19 cellular contexts compared by ENCODE assay signal in genomic region chr7:45714521-45714820, GRCh38.
A peak's percentile ranks its signal among the peaks of the same experiment; 100 is the strongest.
DNase-seq lines count a peak whose midpoint lies in the region; ATAC-seq and TF ChIP-seq lines count a peak whose summit lies in the region.
"Had no signal": no experiment of that assay in that cellular context is flagged by ENCODE, and none has a peak within 500 bp of the region (broad histone marks: within the 10 kb centered on the region; RNA-seq: fewer than 3 reads in every experiment).

No MANE protein-coding gene starts in this region.

- in situ Hi-C loops in Panc1 (cut with HindIII; ENCODE audit: low pct_unique_long_range_greater_than_20kb, low sequenced_read_pairs) = no loop called here

- H3K4me1 ChIP-seq in Panc1 (ENCODE audit: control insufficient read depth, insufficient read depth, low read length) (no peaks in the 10 kb centered on the region), lung (ENCODE audit: control insufficient read depth in 2 of 2, insufficient read depth in 2 of 2, low read length in 2 of 2) (peaks cover 0 to 6% of the 10 kb centered on the region in 2 donors), upper lobe of right lung (no peaks in the 10 kb centered on the region)
- H3K4me1 ChIP-seq: A549, BE2C had no signal

- no peaks in the 10 kb centered on the region for H3K9me3 ChIP-seq in Panc1 (ENCODE audit: control insufficient read depth, insufficient read depth, low read depth, low read length)
- H3K9me3 ChIP-seq in lung (ENCODE audit: control insufficient read depth in 2 of 2, insufficient read depth in 1 of 2, low read length in 1 of 2) = no peaks in the 10 kb centered on the region
- no peaks in the 10 kb centered on the region for H3K9me3 ChIP-seq in upper lobe of right lung
- H3K9me3 ChIP-seq: A549; BE2C; BLaER1 treated with 17β-estradiol and CSF1 and Interleukin-3, amounts not matched to agents 10 nM and 100 nM had no signal

- ATAC-seq in Panc1 (peak; percentile 36; the same call in 1 of the 2 replicates), lung (ENCODE audit: insufficient read depth, low FRiP score) (no peak), upper lobe of right lung (no peak), HG02642 (IDR thresholded peaks at IDR 0.05; ENCODE audit: poor library complexity, unreplicated experiment) (no peak)
- ATAC-seq: GM23338 had no signal

- BruUV-seq in Panc1 (replicated peaks; lab: Mats Ljungman, UMichigan) = no TSS peak

- TF ChIP-seq CTCF in Panc1 (IDR thresholded peaks at IDR 0.05) (no peak), lung (IDR thresholded peaks at IDR 0.05; ENCODE audit: control extremely low read depth, extremely low read depth) (no peak), upper lobe of right lung (IDR thresholded peaks at IDR 0.05) (no peak)

- POLR2A ChIA-PET in Panc1 (lab: Charles Lee) = no interaction called here

- no peak overlapping the region for H3K27ac ChIP-seq in Panc1 (ENCODE audit: low read length)
- H3K27ac ChIP-seq in lung (ENCODE audit: low read depth in 1 of 2, low read length in 1 of 2) = no peak overlapping the region
- no peak overlapping the region for H3K27ac ChIP-seq in upper lobe of right lung
- H3K27ac ChIP-seq: A549; BLaER1 treated with 17β-estradiol and CSF1 and Interleukin-3, amounts not matched to agents 10 nM and 100 nM had no signal

- no peaks in the 10 kb centered on the region for H3K27me3 ChIP-seq in Panc1 (ENCODE audit: control insufficient read depth, insufficient read depth, low read length)
- H3K27me3 ChIP-seq in lung (ENCODE audit: control insufficient read depth, insufficient read depth) = no peaks in the 10 kb centered on the region
- H3K27me3 ChIP-seq in upper lobe of right lung = no peaks in the 10 kb centered on the region
- H3K27me3 ChIP-seq: BE2C; BLaER1 treated with 17β-estradiol and CSF1 and Interleukin-3, amounts not matched to agents 10 nM and 100 nM had no signal

- intact Hi-C loops in Panc1 (cut with micrococcal nuclease; ENCODE audit: unreplicated experiment) = no loop called here
- intact Hi-C loops in upper lobe of right lung (cut with DNase I) = no loop called here

- H3K36me3 ChIP-seq in Panc1 (ENCODE audit: control insufficient read depth, insufficient read depth, low read length) (no peaks in the 10 kb centered on the region), lung (ENCODE audit: control insufficient read depth in 2 of 2, insufficient read depth in 2 of 2, low read length in 2 of 2) (no peaks in the 10 kb centered on the region), upper lobe of right lung (no peaks in the 10 kb centered on the region)
- H3K36me3 ChIP-seq: BE2C; BLaER1 treated with 17β-estradiol and CSF1 and Interleukin-3, amounts not matched to agents 10 nM and 100 nM had no signal

- no peak overlapping the region for H3K4me3 ChIP-seq in Panc1 (ENCODE audit: low read depth in 2 of 2, low read length in 2 of 2)
- H3K4me3 ChIP-seq in lung = no peak overlapping the region
- H3K4me3 ChIP-seq in upper lobe of right lung = no peak overlapping the region
- H3K4me3 ChIP-seq: A549; BLaER1 treated with 17β-estradiol and CSF1 and Interleukin-3, amounts not matched to agents 10 nM and 100 nM; GM23338 had no signal

- peak; percentile 6 for DNase-seq in activated CD4-positive, CD25-positive, alpha-beta regulatory T cell treated with anti-CD3 and anti-CD28 coated beads, Interleukin-2, amount 50 U/mL, for 72 hours
- DNase-seq in activated CD4-positive, CD25-positive, alpha-beta regulatory T cell (lab: John Stamatoyannopoulos, UW) = no peak
- DNase-seq in Panc1 (ENCODE audit: low read depth, low spot score) = no peak
- DNase-seq in lung (ENCODE audit: low spot score) = peak; percentile 21
- DNase-seq in upper lobe of right lung = peak; percentile 40
- no peak for DNase-seq in NCI-H2227 (lab: John Stamatoyannopoulos, UW; ENCODE audit: unreplicated experiment)
- DNase-seq: 8988T; ACHN; AML-193; BE2C; CD4-positive, alpha-beta T cell; CD8-positive, alpha-beta memory T cell; DMS53; DMS79 treated with DMSO at 0.1 percent for 48 hours; GF-D8 had no signal

- CTCF ChIA-PET in Panc1 (lab: Charles Lee) = no interaction called here

- WGBS in lung, 2 donors = 65 to 71% methylated on average over 4 of the region's 4 CpGs

Comparison
In these comparisons a context has a peak if more than half of its experiments do, and no peak if none do; other contexts are left out.
1. DNase-seq: peak in activated CD4-positive, CD25-positive, alpha-beta regulatory T cell treated with anti-CD3 and anti-CD28 coated beads, Interleukin-2, amount 50 U/mL, for 72 hours (single experiment), lung (single experiment) and upper lobe of right lung (single experiment); none in activated CD4-positive, CD25-positive, alpha-beta regulatory T cell (0 of 4), Panc1 (single experiment) and NCI-H2227 (single experiment).